In the genomic region with DNA sequence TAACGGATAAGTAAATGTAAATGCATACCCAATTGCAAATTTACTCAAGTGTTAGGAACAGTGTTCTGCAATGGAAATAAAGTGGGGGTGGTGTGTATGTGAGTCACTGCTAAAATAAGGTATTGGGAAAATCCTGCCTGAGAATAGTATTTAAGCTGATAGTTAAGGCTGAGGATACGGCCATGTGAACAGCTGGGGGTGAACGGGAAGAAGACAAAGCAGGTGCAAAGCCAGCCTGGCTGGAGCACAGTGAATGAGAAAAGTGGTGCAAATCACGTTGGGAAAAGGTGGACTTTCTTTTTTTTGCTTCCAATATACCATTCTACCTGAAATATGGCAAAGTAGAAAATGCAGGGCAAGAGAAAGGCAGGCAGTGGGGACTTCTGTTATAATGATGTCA, we compare ENCODE assay signal across 15 cellular contexts.
DNase-seq lines count a peak whose midpoint lies in the region; ATAC-seq lines count a peak whose summit lies in the region.
"Had no signal": no experiment of that assay in that cellular context is flagged by ENCODE, and none has a peak within 500 bp of the region (broad histone marks: within the 10 kb centered on the region; RNA-seq: fewer than 3 reads in every experiment).

No MANE protein-coding gene starts in this region.

- ATAC-seq in GM18868 (IDR thresholded peaks at IDR 0.05; ENCODE audit: unreplicated experiment) = no peak
- ATAC-seq: A549; CD8-positive, alpha-beta T cell; GM12878 had no signal

- peak; percentile 55 for DNase-seq in NCI-H146 (lab: John Stamatoyannopoulos, UW)
- no peak for DNase-seq in NCI-H146 treated with DMSO at 0.1 percent for 48 hours (lab: John Stamatoyannopoulos, UW; ENCODE audit: unreplicated experiment)
- DNase-seq in putamen (ENCODE audit: low spot score) = peak; percentile 20
- DNase-seq in DMS79 treated with DMSO at 0.1 percent for 48 hours (lab: John Stamatoyannopoulos, UW) = no peak
- DNase-seq: AML-193; Caco-2; Calu3; CD4-positive, alpha-beta T cell; CD8-positive, alpha-beta T cell; DND-41; EL; GDM1 had no signal

Comparison
In these comparisons a context has a peak if more than half of its experiments do, and no peak if none do; other contexts are left out.
1. DNase-seq: peak in NCI-H146 (single experiment) and putamen (single experiment); none in NCI-H146 treated with DMSO at 0.1 percent for 48 hours (single experiment) and DMS79 treated with DMSO at 0.1 percent for 48 hours (single experiment).